In the genomic region with DNA sequence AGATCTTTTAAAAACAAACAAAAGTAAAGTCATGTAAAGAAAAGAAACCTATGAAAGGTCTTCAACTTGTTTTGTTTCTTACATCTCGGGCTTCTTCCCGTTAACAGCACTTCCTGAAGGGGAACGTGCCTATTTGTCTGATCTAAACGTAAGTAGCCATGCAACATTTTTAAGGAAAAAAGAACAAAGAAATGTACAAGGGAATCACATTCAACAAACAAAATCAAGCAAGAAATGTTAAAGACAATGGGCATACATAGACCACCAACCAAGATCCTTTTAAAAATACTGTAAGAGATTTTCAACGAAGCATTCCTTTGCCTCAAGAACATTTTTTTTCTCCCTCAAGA, we compare ENCODE assay signal across 8 cellular contexts.
DNase-seq lines count a peak whose midpoint lies in the region; ATAC-seq and TF ChIP-seq lines count a peak whose summit lies in the region.

No MANE protein-coding gene starts in this region.

- H3K4me1 Mint-ChIP-seq in CD14-positive monocyte, result peaks cover 9% of the 10 kb centered on the region
- H3K4me1 Mint-ChIP-seq in MCF 10A (ENCODE audit: insufficient read depth, unreplicated experiment), result peaks cover 22% of the 10 kb centered on the region
- H3K4me1 Mint-ChIP-seq in naive B cell, result peaks cover 16 to 23% (median 20%) of the 10 kb centered on the region in 3 donors

- no TSS peak for BruUV-seq in MCF 10A (replicated peaks; lab: Mats Ljungman, UMichigan)

- H3K9me3 Mint-ChIP-seq in CD14-positive monocyte (peaks cover 0 to 4% (median 0%) of the 10 kb centered on the region in 7 donors), MCF 10A (ENCODE audit: unreplicated experiment) (no peaks in the 10 kb centered on the region), naive B cell (no peaks in the 10 kb centered on the region)

- no peak overlapping the region for H3K27ac ChIP-seq in HUES64 (ENCODE audit: low read depth, low read length)

- intact Hi-C loops in CD14-positive monocyte (cut with micrococcal nuclease) (no loop called here), MCF 10A (cut with micrococcal nuclease) (no loop called here)

- no peaks in the 10 kb centered on the region for H3K9me3 ChIP-seq in HUES64 (ENCODE audit: insufficient read depth, low read depth, low read length)

- H3K4me3 Mint-ChIP-seq in CD14-positive monocyte (peak overlapping the region; percentile 72 to 96), MCF 10A (ENCODE audit: unreplicated experiment) (peak overlapping the region; percentile 61), naive B cell (peak overlapping the region; percentile 72 to 95 (median 83))

- 0 out of 2 replicates have a peak overlapping the region, but pooled peaks have one; percentile 7 for H3K9ac ChIP-seq in HUES64 (ENCODE audit: low read depth, low read length)

- ATAC-seq in naive B cell (ENCODE audit: low read depth in 2 of 2) (no peak), GM18870 (IDR thresholded peaks at IDR 0.05; ENCODE audit: unreplicated experiment) (no peak), HG02759 (IDR thresholded peaks at IDR 0.05; ENCODE audit: unreplicated experiment) (no peak)

- no peak for TF ChIP-seq CTCF in CD14-positive monocyte (IDR thresholded peaks at IDR 0.05)
- no peak for TF ChIP-seq CTCF in MCF 10A (IDR thresholded peaks at IDR 0.05; ENCODE audit: unreplicated experiment)

- H3K36me3 Mint-ChIP-seq in CD14-positive monocyte, result no peaks in the 10 kb centered on the region
- no peaks in the 10 kb centered on the region for H3K36me3 Mint-ChIP-seq in MCF 10A (ENCODE audit: insufficient read depth, unreplicated experiment)
- H3K36me3 Mint-ChIP-seq in naive B cell, result no peaks in the 10 kb centered on the region

- H3K4me1 ChIP-seq in HUES64 (ENCODE audit: insufficient read depth, low read length), result peaks cover 17% of the 10 kb centered on the region

- 31% methylated on average over 5 of the region's 5 CpGs for WGBS in HUES64

- DNase-seq in CD14-positive monocyte (ENCODE audit: low spot score), result no peak
- DNase-seq in MCF 10A (ENCODE audit: unreplicated experiment), result peak; percentile 13
- DNase-seq in naive B cell, result no peak
- no peak for DNase-seq in AG08396 (ENCODE audit: low spot score)
- no peak for DNase-seq in COLO829 (ENCODE audit: low spot score)

- H3K27ac Mint-ChIP-seq in CD14-positive monocyte (peak overlapping the region in 4 of 7 donors; percentile 64 to 88 (median 70)), MCF 10A (ENCODE audit: low read depth, unreplicated experiment) (peak overlapping the region; percentile 79), naive B cell (peak overlapping the region; percentile 86 to 94 (median 88))

- H3K27me3 ChIP-seq in HUES64 (ENCODE audit: insufficient read depth, low read length), result no peaks in the 10 kb centered on the region

- peaks cover 0 to 2% (median 0%) of the 10 kb centered on the region in 3 donors for H3K27me3 Mint-ChIP-seq in CD14-positive monocyte (ENCODE audit: low read depth in 3 of 3)
- no peaks in the 10 kb centered on the region for H3K27me3 Mint-ChIP-seq in MCF 10A (ENCODE audit: insufficient read depth, unreplicated experiment)
- H3K27me3 Mint-ChIP-seq in naive B cell, result peaks cover 7 to 11% (median 9%) of the 10 kb centered on the region in 3 donors

- peak overlapping the region; percentile 28 for H3K4me3 ChIP-seq in HUES64 (ENCODE audit: low read length)

- CTCF ChIA-PET in MCF 10A (lab: Yijun Ruan, JAX), result interaction anchor here (0.6 to 1.4 kb wide), 2 partner anchors 39 to 52 kb away, joined by 3 to 4 read pairs; no protein-coding TSS in a partner anchor

- no peaks in the 10 kb centered on the region for H3K36me3 ChIP-seq in HUES64 (ENCODE audit: insufficient read depth, low read length)

- POLR2A ChIA-PET in MCF 10A (lab: Yijun Ruan, JAX), result interaction anchor here (1.2 kb wide), 1 partner anchor 32 kb away, joined by 3 read pairs; no protein-coding TSS in a partner anchor
